Comparison of ENCODE assay signal across 23 cellular contexts in genomic region chr5:39977231-39977630, GRCh38.
"Had no signal": no experiment of that assay in that cellular context is flagged by ENCODE, and none has a peak within 500 bp of the region (broad histone marks: within the 10 kb centered on the region; RNA-seq: fewer than 3 reads in every experiment).

No MANE protein-coding gene starts in this region.

- H3K4me1 ChIP-seq: colonic mucosa, esophagus muscularis mucosa, prostate gland, tibial artery had no signal

- H3K36me3 ChIP-seq: colonic mucosa, esophagus muscularis mucosa, prostate gland, tibial artery had no signal

- DNase-seq: activated B cell treated with CpG ODN at 0.5 μM for 24 hours; activated CD4-positive, alpha-beta T cell treated with anti-CD3 and anti-CD28 coated beads for 36 hours; activated CD4-positive, alpha-beta T cell treated with anti-CD3 and anti-CD28 coated beads, Interleukin-2, amount 50 U/mL, for 4 hours; activated CD8-positive, alpha-beta memory T cell treated with anti-CD3 and anti-CD28 coated beads for 24 hours; activated CD8-positive, alpha-beta memory T cell treated with anti-CD3 and anti-CD28 coated beads, Interleukin-2, amount 50 U/mL, for 4 hours; activated naive CD4-positive, alpha-beta T cell treated with Interleukin-2 at 50 U/mL for 16 hours; activated naive CD8-positive, alpha-beta T cell treated with anti-CD3 and anti-CD28 coated beads for 36 hours; activated T-cell treated with anti-CD3 and anti-CD28 coated beads, Interleukin-2, amount 50 U/mL, for 24 hours; amniotic stem cell; caudate nucleus; colonic mucosa; mammary epithelial cell; midbrain; natural killer cell; stimulated activated CD4-positive, alpha-beta T cell treated with anti-CD3 and anti-CD28 coated beads, Interleukin-12 subunit alpha, Interleukin-12 subunit beta, amount 100 ng/mL, for 4 hours; stimulated activated CD4-positive, alpha-beta T cell treated with anti-CD3 and anti-CD28 coated beads, Interleukin-4, amount 100 ng/mL, for 4 hours; stimulated activated naive CD8-positive, alpha-beta T cell treated with anti-CD3 and anti-CD28 coated beads, Interleukin-15, Interleukin-2, amounts not matched to agents 100 U/mL and 50 U/mL, for 24 hours; T-helper 9 cell; tibial artery had no signal

- H3K27me3 ChIP-seq: colonic mucosa, esophagus muscularis mucosa, tibial artery had no signal

- H3K9me3 ChIP-seq: colonic mucosa, esophagus muscularis mucosa, prostate gland, tibial artery had no signal

- H3K4me3 ChIP-seq: colonic mucosa, esophagus muscularis mucosa, prostate gland, tibial artery had no signal

- ATAC-seq: activated CD4-positive, alpha-beta T cell treated with anti-CD3 and anti-CD28 coated beads for 36 hours; activated T-helper 17 cell treated with anti-CD3 and anti-CD28 coated beads, Interleukin-2, amount 50 U/mL, for 72 hours; left lobe of liver; natural killer cell; stimulated activated naive CD8-positive, alpha-beta T cell treated with anti-CD3 and anti-CD28 coated beads, Interleukin-15, Interleukin-2, amounts not matched to agents 100 U/mL and 50 U/mL, for 24 hours had no signal

- H3K27ac ChIP-seq: colonic mucosa, esophagus muscularis mucosa, prostate gland, tibial artery had no signal
